17 cellular contexts compared by ENCODE assay signal in genomic region chrX:43661521-43662240, GRCh38. TPM values are rescaled to one million over a fixed set of nuclear protein-coding genes. Genes with fewer than 3 reads are reported as not detected.
DNase-seq lines count a peak whose midpoint lies in the region; ATAC-seq and TF ChIP-seq lines count a peak whose summit lies in the region.
"Had no signal": no experiment of that assay in that cellular context is flagged by ENCODE, and none has a peak within 500 bp of the region (broad histone marks: within the 10 kb centered on the region; RNA-seq: fewer than 3 reads in every experiment).

No MANE protein-coding gene starts in this region.

- H3K27me3 ChIP-seq in adipocyte (replicated peaks; ENCODE audit: control insufficient read depth, insufficient read depth, low read length): no peaks in the 10 kb centered on the region
- H3K27me3 ChIP-seq in esophagus muscularis mucosa: no peaks in the 10 kb centered on the region
- no peaks in the 10 kb centered on the region for H3K27me3 ChIP-seq in thoracic aorta (replicated peaks; ENCODE audit: insufficient read depth)
- H3K27me3 ChIP-seq: neural progenitor cell had no signal

- no peak overlapping the region for H3K27ac Mint-ChIP-seq in stimulated activated memory B cell treated with anti-CD40 and anti-IgM and Interleukin-4, amounts not matched to agents 10 μg/mL and 1 μg/mL and 100 μg/mL, for 72 hours
- H3K27ac Mint-ChIP-seq: activated CD8-positive, alpha-beta T cell treated with anti-CD3 and anti-CD28 coated beads for 36 hours; brain; endodermal cell; neural progenitor cell had no signal

- TF ChIP-seq EP300 in esophagus muscularis mucosa (IDR thresholded peaks at IDR 0.05): no peak

- no peaks in the 10 kb centered on the region for H3K36me3 Mint-ChIP-seq in stimulated activated memory B cell treated with anti-CD40 and anti-IgM and Interleukin-4, amounts not matched to agents 10 μg/mL and 1 μg/mL and 100 μg/mL, for 72 hours
- H3K36me3 Mint-ChIP-seq: brain had no signal

- peak overlapping the region; percentile 59 to 95 (median 69) for H3K27ac ChIP-seq in esophagus muscularis mucosa (replicated peaks in 1 of 4)
- peak overlapping the region; percentile 38 to 61 for H3K27ac ChIP-seq in thoracic aorta
- H3K27ac ChIP-seq: BLaER1, neural progenitor cell, skin epidermis had no signal

- H3K4me1 ChIP-seq in adipocyte (ENCODE audit: control insufficient read depth, insufficient read depth, low read length) (peaks cover 52% of the 10 kb centered on the region), esophagus muscularis mucosa (peaks cover 0 to 49% (median 21%) of the 10 kb centered on the region in 4 donors), thoracic aorta (ENCODE audit: control insufficient read depth in 1 of 2, low read depth in 2 of 2) (peaks cover 3 to 12% of the 10 kb centered on the region in 2 donors)
- H3K4me1 ChIP-seq: BLaER1 had no signal

- intact Hi-C loops in esophagus muscularis mucosa (cut with DNase I): no loop called here

- H3K4me3 Mint-ChIP-seq in stimulated activated memory B cell treated with anti-CD40 and anti-IgM and Interleukin-4, amounts not matched to agents 10 μg/mL and 1 μg/mL and 100 μg/mL, for 72 hours: no peak overlapping the region
- H3K4me3 Mint-ChIP-seq: activated CD8-positive, alpha-beta T cell treated with anti-CD3 and anti-CD28 coated beads for 36 hours; brain; endodermal cell; neural progenitor cell had no signal

- H3K4me3 ChIP-seq in adipocyte (ENCODE audit: low read length) (peak overlapping the region; percentile 87), esophagus muscularis mucosa (peak overlapping the region; percentile 70 to 88 (median 72)), thoracic aorta (peak overlapping the region; percentile 33)
- H3K4me3 ChIP-seq: BLaER1, neural progenitor cell, skin epidermis had no signal

- H3K4me1 Mint-ChIP-seq in stimulated activated memory B cell treated with anti-CD40 and anti-IgM and Interleukin-4, amounts not matched to agents 10 μg/mL and 1 μg/mL and 100 μg/mL, for 72 hours: peaks cover 6% of the 10 kb centered on the region

- ATAC-seq in thoracic aorta (ENCODE audit: insufficient number of reproducible peaks, low FRiP score, low read depth) (no peak), HG02840 (IDR thresholded peaks at IDR 0.05; ENCODE audit: low FRiP score, unreplicated experiment) (no peak)
- no peak for ATAC-seq in stimulated activated memory B cell treated with anti-CD40 and anti-IgM and Interleukin-4, amounts not matched to agents 10 μg/mL and 1 μg/mL and 100 μg/mL, for 72 hours
- ATAC-seq: activated CD8-positive, alpha-beta T cell treated with anti-CD3 and anti-CD28 coated beads for 36 hours; stimulated activated naive CD8-positive, alpha-beta T cell treated with anti-CD3 and anti-CD28 coated beads, Interleukin-15, Interleukin-2, amounts not matched to agents 100 U/mL and 50 U/mL, for 24 hours had no signal

- no peaks in the 10 kb centered on the region for H3K9me3 Mint-ChIP-seq in stimulated activated memory B cell treated with anti-CD40 and anti-IgM and Interleukin-4, amounts not matched to agents 10 μg/mL and 1 μg/mL and 100 μg/mL, for 72 hours
- H3K9me3 Mint-ChIP-seq: activated CD8-positive, alpha-beta T cell treated with anti-CD3 and anti-CD28 coated beads for 36 hours; brain; endodermal cell had no signal

- DNase-seq in adipocyte (ENCODE audit: low read depth) (peak; percentile 41), esophagus muscularis mucosa (ENCODE audit: extremely low spot score) (no peak), kidney tubule cell (ENCODE audit: low spot score) (peak; percentile 32), thoracic aorta (ENCODE audit: low spot score) (no peak), SKM-1 (lab: John Stamatoyannopoulos, UW; ENCODE audit: unreplicated experiment) (no peak), UCSD-AML1 (lab: John Stamatoyannopoulos, UW; ENCODE audit: unreplicated experiment) (no peak)
- DNase-seq: activated CD8-positive, alpha-beta T cell treated with anti-CD3 and anti-CD28 coated beads for 36 hours; DMS79 treated with DMSO at 0.1 percent for 48 hours; endodermal cell; NCI-H2171; stimulated activated naive CD8-positive, alpha-beta T cell treated with anti-CD3 and anti-CD28 coated beads, Interleukin-15, Interleukin-2, amounts not matched to agents 100 U/mL and 50 U/mL, for 24 hours had no signal

- no peaks in the 10 kb centered on the region for H3K9me3 ChIP-seq in adipocyte (ENCODE audit: control insufficient read depth, low read length)
- no peaks in the 10 kb centered on the region for H3K9me3 ChIP-seq in esophagus muscularis mucosa
- H3K9me3 ChIP-seq in thoracic aorta: no peaks in the 10 kb centered on the region
- H3K9me3 ChIP-seq: BLaER1 had no signal

- TF ChIP-seq POLR2A in esophagus muscularis mucosa (IDR thresholded peaks at IDR 0.05; ENCODE audit: low read depth): no peak

- 48% methylated on average over 4 of the region's 4 CpGs for WGBS in esophagus muscularis mucosa

- peak overlapping the region; percentile 75 for H3K9ac ChIP-seq in adipocyte (ENCODE audit: low read length)
- H3K9ac ChIP-seq: BLaER1, neural progenitor cell had no signal

- H3K27me3 Mint-ChIP-seq in stimulated activated memory B cell treated with anti-CD40 and anti-IgM and Interleukin-4, amounts not matched to agents 10 μg/mL and 1 μg/mL and 100 μg/mL, for 72 hours: peaks cover 2% of the 10 kb centered on the region
- H3K27me3 Mint-ChIP-seq: brain had no signal

- TF ChIP-seq CTCF in esophagus muscularis mucosa (IDR thresholded peaks at IDR 0.05) (no peak), thoracic aorta (IDR thresholded peaks at IDR 0.05) (no peak)

- H3K36me3 ChIP-seq in adipocyte (ENCODE audit: control insufficient read depth, insufficient read depth, low read length, severe bottlenecking) (no peaks in the 10 kb centered on the region), esophagus muscularis mucosa (no peaks in the 10 kb centered on the region), thoracic aorta (no peaks in the 10 kb centered on the region)
- H3K36me3 ChIP-seq: BLaER1, neural progenitor cell had no signal

RNA-seq across cellular contexts. Expression of gene MAOA, which starts 5.6 kb away (rescaled TPM):
- total RNA-seq in esophagus muscularis mucosa (100 to 1,000 TPM; 299 to 636 (median 361) TPM), thoracic aorta (10 to 100 TPM; 85.1 to 98.2 TPM)

Comparison
In these comparisons a context has a peak if more than half of its experiments do, and no peak if none do; other contexts are left out.
1. DNase-seq: peak in adipocyte (single experiment) and kidney tubule cell (single experiment); none in esophagus muscularis mucosa (single experiment), thoracic aorta (single experiment), SKM-1 (single experiment) and UCSD-AML1 (single experiment).
2. H3K4me3 ChIP-seq: peak in every context shown above with its lines; median percentile 87 in adipocyte; 72 in esophagus muscularis mucosa; 33 in thoracic aorta.